34 cellular contexts compared by ENCODE assay signal in genomic region chr4:17491196-17491595, GRCh38. TPM values are rescaled to one million over a fixed set of nuclear protein-coding genes. Genes with fewer than 3 reads are reported as not detected.
"Had no signal": no experiment of that assay in that cellular context is flagged by ENCODE, and none has a peak within 500 bp of the region (broad histone marks: within the 10 kb centered on the region; RNA-seq: fewer than 3 reads in every experiment).

No MANE protein-coding gene starts in this region.

- FAIRE-seq: keratinocyte, small intestine, TTC549 had no signal

- H3K27me3 ChIP-seq: gastrocnemius medialis, ovary, tibial artery had no signal

- H3K4me3 ChIP-seq: gastrocnemius medialis, ovary, tibial artery had no signal

- H3K9me3 ChIP-seq: gastrocnemius medialis, ovary, tibial artery had no signal

- ATAC-seq: activated naive CD8-positive, alpha-beta T cell treated with anti-CD3 and anti-CD28 coated beads, Interleukin-2, amount 50 U/mL, for 24 hours; activated T-cell treated with anti-CD3 and anti-CD28 coated beads, Interleukin-2, amount 50 U/mL, for 4 hours; gastrocnemius medialis; left cardiac atrium; left ventricle myocardium superior; naive thymus-derived CD4-positive, alpha-beta T cell; sciatic nerve; stimulated activated memory B cell treated with anti-CD40 and anti-IgM and Interleukin-4, amounts not matched to agents 10 μg/mL and 1 μg/mL and 100 μg/mL, for 72 hours; stimulated activated naive CD8-positive, alpha-beta T cell treated with anti-CD3 and anti-CD28 coated beads, Interleukin-15, amount 100 ng/mL, for 72 hours had no signal

- DNase-seq: activated CD4-positive, alpha-beta memory T cell treated with anti-CD3 and anti-CD28 coated beads for 36 hours; activated CD4-positive, alpha-beta T cell treated with anti-CD3 and anti-CD28 coated beads, Interleukin-2, amount 10 ng/mL, durations not matched to agents 24 days and 14 days; activated CD4-positive, CD25-positive, alpha-beta regulatory T cell treated with anti-CD3 and anti-CD28 coated beads, Interleukin-2, amount 50 U/mL, for 72 hours; activated CD8-positive, alpha-beta memory T cell treated with anti-CD3 and anti-CD28 coated beads, Interleukin-2, amount 50 U/mL, for 48 hours; activated naive CD8-positive, alpha-beta T cell treated with anti-CD3 and anti-CD28 coated beads, Interleukin-2, amount 50 U/mL, for 24 hours; activated T-cell treated with anti-CD3 and anti-CD28 coated beads, Interleukin-2, amount 50 U/mL, for 4 hours; amygdala; caudate nucleus; effector CD8-positive, alpha-beta T cell; erythroblast; gastrocnemius medialis; glutamatergic neuron; left cardiac atrium; left ventricle myocardium superior; mammary epithelial cell; naive thymus-derived CD4-positive, alpha-beta T cell; ovary; stimulated activated CD4-positive, alpha-beta T cell treated with anti-CD3 and anti-CD28 coated beads, Interleukin-4, amount 100 ng/mL, for 24 hours; stimulated activated naive CD8-positive, alpha-beta T cell treated with anti-CD3 and anti-CD28 coated beads, Interleukin-15, amount 100 ng/mL, for 72 hours; T-helper 1 cell; T-helper 9 cell; tibial artery; WERI-Rb-1 had no signal

- H3K36me3 ChIP-seq: ovary had no signal

- H3K27ac ChIP-seq: gastrocnemius medialis, ovary, tibial artery, WERI-Rb-1 had no signal

RNA-seq across cellular contexts. Expression of gene CLRN2, which starts 23.8 kb away (rescaled TPM):
- total RNA-seq: activated CD4-positive, alpha-beta memory T cell treated with anti-CD3 and anti-CD28 coated beads for 36 hours; activated CD4-positive, alpha-beta T cell treated with anti-CD3 and anti-CD28 coated beads, Interleukin-2, amount 10 ng/mL, durations not matched to agents 24 days and 14 days; activated T-cell treated with anti-CD3 and anti-CD28 coated beads, Interleukin-2, amount 50 U/mL, for 4 hours; activated T-helper 2 cell treated with anti-CD3 and anti-CD28 coated beads, Interferon-gamma antibody, Interleukin-2, Interleukin-4, amounts not matched to agents 10 μg/mL and 5 μg/mL and 100 μg/mL, durations not matched to agents 14 hours and 24 hours and 36 hours; gastrocnemius medialis; left cardiac atrium; left ventricle myocardium superior; mammary epithelial cell; mesothelial cell of epicardium; naive thymus-derived CD4-positive, alpha-beta T cell; ovary; progenitor cell of endocrine pancreas; renal cortical epithelial cell; sciatic nerve; urinary bladder had no signal
- polyA plus RNA-seq: keratinocyte; mammary epithelial cell; naive thymus-derived CD4-positive, alpha-beta T cell; neural cell; ovary; small intestine; urinary bladder had no signal
